Comparison of ENCODE assay signal across 16 cellular contexts in the genomic region with DNA sequence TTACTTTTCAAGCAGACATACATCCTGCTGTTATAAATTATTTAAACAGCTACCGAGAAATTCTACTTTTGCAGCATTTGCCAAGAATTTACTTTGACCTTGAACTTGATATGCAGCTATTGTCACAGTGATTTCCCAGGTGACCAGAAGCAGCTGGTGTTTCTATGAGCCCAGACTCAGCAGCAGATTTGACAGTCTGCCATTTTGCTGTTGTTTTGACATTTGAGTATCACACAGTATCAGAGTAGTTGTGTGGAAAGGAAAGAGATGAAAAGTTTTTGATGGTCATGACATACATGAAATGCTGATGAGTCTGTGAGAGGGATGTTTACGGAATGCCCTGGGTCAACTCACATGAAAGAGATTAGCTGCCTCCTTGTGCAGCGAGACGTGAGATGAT. TPM values are rescaled to one million over a fixed set of nuclear protein-coding genes. Genes with fewer than 3 reads are reported as not detected.
"Had no signal": no experiment of that assay in that cellular context is flagged by ENCODE, and none has a peak within 500 bp of the region (broad histone marks: within the 10 kb centered on the region; RNA-seq: fewer than 3 reads in every experiment).

No MANE protein-coding gene starts in this region.

- H3K27me3 ChIP-seq: esophagus muscularis mucosa, uterus had no signal

- H3K27ac ChIP-seq: esophagus muscularis mucosa, uterus had no signal

- H3K4me1 ChIP-seq: esophagus muscularis mucosa had no signal

- DNase-seq: activated CD4-positive, alpha-beta T cell treated with anti-CD3 and anti-CD28 coated beads for 1 hour; activated gamma-delta T cell treated with Interleukin-2 at 50 U/mL for 16 hours; activated naive CD8-positive, alpha-beta T cell treated with anti-CD3 and anti-CD28 coated beads for 36 hours; activated T-cell treated with anti-CD3 and anti-CD28 coated beads, Interleukin-2, amount 50 U/mL, for 48 hours; anterior cingulate cortex; head of caudate nucleus; mucosa of descending colon; nephron progenitor cell; stimulated activated CD4-positive, alpha-beta T cell treated with anti-CD3 and anti-CD28 coated beads, Interleukin-4, amount 100 ng/mL, for 4 hours; T1000; uterus had no signal

- H3K27me3 Mint-ChIP-seq: activated naive CD8-positive, alpha-beta T cell treated with anti-CD3 and anti-CD28 coated beads for 36 hours had no signal

- H3K9me3 ChIP-seq: mucosa of descending colon, uterus had no signal

- H3K4me3 Mint-ChIP-seq: activated CD4-positive, alpha-beta memory T cell treated with anti-CD3 and anti-CD28 coated beads for 36 hours; activated naive CD8-positive, alpha-beta T cell treated with anti-CD3 and anti-CD28 coated beads for 36 hours; nephron progenitor cell had no signal

- H3K4me3 ChIP-seq: esophagus muscularis mucosa, mucosa of descending colon, uterus had no signal

- H3K36me3 Mint-ChIP-seq: activated CD4-positive, alpha-beta memory T cell treated with anti-CD3 and anti-CD28 coated beads for 36 hours; activated naive CD8-positive, alpha-beta T cell treated with anti-CD3 and anti-CD28 coated beads for 36 hours had no signal

- H3K36me3 ChIP-seq: esophagus muscularis mucosa, uterus had no signal

- ATAC-seq: left lobe of liver, mucosa of descending colon had no signal

- H3K27ac Mint-ChIP-seq: activated CD4-positive, alpha-beta memory T cell treated with anti-CD3 and anti-CD28 coated beads for 36 hours; activated naive CD8-positive, alpha-beta T cell treated with anti-CD3 and anti-CD28 coated beads for 36 hours; nephron progenitor cell had no signal

- H3K4me1 Mint-ChIP-seq: activated naive CD8-positive, alpha-beta T cell treated with anti-CD3 and anti-CD28 coated beads for 36 hours; nephron progenitor cell had no signal

RNA-seq across cellular contexts. Expression of gene CCDC195, which starts 6.6 kb away (rescaled TPM):
- total RNA-seq: activated CD4-positive, alpha-beta memory T cell treated with anti-CD3 and anti-CD28 coated beads for 36 hours; activated naive CD8-positive, alpha-beta T cell treated with anti-CD3 and anti-CD28 coated beads for 36 hours; esophagus muscularis mucosa; fibroblast of villous mesenchyme; left lobe of liver; mucosa of descending colon; osteoblast; uterus had no signal
